37 cellular contexts compared by ENCODE assay signal in genomic region chr1:14604414-14604813, GRCh38.
"Had no signal": no experiment of that assay in that cellular context is flagged by ENCODE, and none has a peak within 500 bp of the region (broad histone marks: within the 10 kb centered on the region; RNA-seq: fewer than 3 reads in every experiment).

No MANE protein-coding gene starts in this region.

- H3K4me1 Mint-ChIP-seq: activated CD4-positive, alpha-beta T cell treated with anti-CD3 and anti-CD28 coated beads, Interleukin-2, amount 10 ng/mL, durations not matched to agents 24 days and 14 days; activated CD8-positive, alpha-beta memory T cell treated with anti-CD3 and anti-CD28 coated beads, Interleukin-2, amount 10 ng/mL, durations not matched to agents 7 days and 5 days; activated naive CD4-positive, alpha-beta T cell treated with anti-CD3 and anti-CD28 coated beads, Interleukin-2, amount 50 U/mL, for 24 hours; T-helper 17 cell had no signal

- H3K27me3 ChIP-seq: cardiac muscle cell had no signal

- H3K4me3 ChIP-seq: adrenal gland, body of pancreas, breast epithelium, cardiac muscle cell, coronary artery, dorsolateral prefrontal cortex had no signal

- H3K4me3 Mint-ChIP-seq: activated B cell treated with CpG ODN at 0.5 μM for 24 hours; activated CD4-positive, alpha-beta memory T cell treated with anti-CD3 and anti-CD28 coated beads for 36 hours; activated CD4-positive, alpha-beta T cell treated with anti-CD3 and anti-CD28 coated beads for 36 hours; activated CD4-positive, alpha-beta T cell treated with anti-CD3 and anti-CD28 coated beads, Interleukin-2, amount 10 ng/mL, durations not matched to agents 24 days and 14 days; activated CD8-positive, alpha-beta memory T cell treated with anti-CD3 and anti-CD28 coated beads, Interleukin-2, amount 10 ng/mL, durations not matched to agents 7 days and 5 days; activated CD8-positive, alpha-beta T cell treated with anti-CD3 and anti-CD28 coated beads, Interleukin-2, amount 10 ng/mL, durations not matched to agents 7 days and 5 days; activated naive CD4-positive, alpha-beta T cell treated with anti-CD3 and anti-CD28 coated beads for 36 hours; activated naive CD4-positive, alpha-beta T cell treated with anti-CD3 and anti-CD28 coated beads, Interleukin-2, amount 50 U/mL, for 24 hours; activated naive CD8-positive, alpha-beta T cell treated with anti-CD3 and anti-CD28 coated beads for 36 hours; activated naive CD8-positive, alpha-beta T cell treated with anti-CD3 and anti-CD28 coated beads, Interleukin-2, amount 50 U/mL, for 24 hours; activated T-helper 1 cell treated with anti-CD3 and anti-CD28 coated beads, Interleukin-12 subunit alpha, Interleukin-12 subunit beta, Interleukin-2, Interleukin-4 antibody, amounts not matched to agents 30 ng/mL and 10 ng/mL and 1 ng/mL, durations not matched to agents 14 hours and 24 hours and 36 hours; dendritic cell treated with granulocyte-macrophage colony-stimulating factor and Interleukin-4, amounts not matched to agents 40 ng/mL and 50 ng/mL, for 4 days; endodermal cell; T-helper 17 cell; T-helper 2 cell treated with Interferon-gamma antibody and Interleukin-4, amounts not matched to agents 5 μg/mL and 100 μg/mL, for 36 hours had no signal

- H3K27ac ChIP-seq: adrenal gland, body of pancreas, breast epithelium, cardiac muscle cell, coronary artery, WERI-Rb-1 had no signal

- FAIRE-seq: frontal cortex had no signal

- H3K36me3 Mint-ChIP-seq: activated CD4-positive, alpha-beta memory T cell treated with anti-CD3 and anti-CD28 coated beads for 36 hours; activated CD8-positive, alpha-beta memory T cell treated with anti-CD3 and anti-CD28 coated beads, Interleukin-2, amount 10 ng/mL, durations not matched to agents 7 days and 5 days; activated naive CD4-positive, alpha-beta T cell treated with anti-CD3 and anti-CD28 coated beads, Interleukin-2, amount 50 U/mL, for 24 hours; activated naive CD8-positive, alpha-beta T cell treated with anti-CD3 and anti-CD28 coated beads for 36 hours had no signal

- H3K9me3 ChIP-seq: adrenal gland, body of pancreas, breast epithelium had no signal

- H3K9me3 Mint-ChIP-seq: activated B cell treated with CpG ODN at 0.5 μM for 24 hours; activated CD4-positive, alpha-beta memory T cell treated with anti-CD3 and anti-CD28 coated beads for 36 hours; activated CD4-positive, alpha-beta T cell treated with anti-CD3 and anti-CD28 coated beads, Interleukin-2, amount 10 ng/mL, durations not matched to agents 24 days and 14 days; activated naive CD4-positive, alpha-beta T cell treated with anti-CD3 and anti-CD28 coated beads for 36 hours; activated naive CD4-positive, alpha-beta T cell treated with anti-CD3 and anti-CD28 coated beads, Interleukin-2, amount 50 U/mL, for 24 hours; activated naive CD8-positive, alpha-beta T cell treated with anti-CD3 and anti-CD28 coated beads for 36 hours; activated naive CD8-positive, alpha-beta T cell treated with anti-CD3 and anti-CD28 coated beads, Interleukin-2, amount 50 U/mL, for 24 hours; activated T-helper 1 cell treated with anti-CD3 and anti-CD28 coated beads, Interleukin-12 subunit alpha, Interleukin-12 subunit beta, Interleukin-2, Interleukin-4 antibody, amounts not matched to agents 30 ng/mL and 10 ng/mL and 1 ng/mL, durations not matched to agents 14 hours and 24 hours and 36 hours; activated T-helper 2 cell treated with anti-CD3 and anti-CD28 coated beads, Interferon-gamma antibody, Interleukin-2, Interleukin-4, amounts not matched to agents 10 μg/mL and 5 μg/mL and 100 μg/mL, durations not matched to agents 14 hours and 24 hours and 36 hours; dendritic cell treated with granulocyte-macrophage colony-stimulating factor and Interleukin-4, amounts not matched to agents 40 ng/mL and 50 ng/mL, for 4 days; endodermal cell; T-helper 2 cell treated with Interferon-gamma antibody and Interleukin-4, amounts not matched to agents 5 μg/mL and 100 μg/mL, for 36 hours had no signal

- ATAC-seq: activated CD4-positive, alpha-beta T cell treated with anti-CD3 and anti-CD28 coated beads for 36 hours; activated CD8-positive, alpha-beta memory T cell treated with anti-CD3 and anti-CD28 coated beads, Interleukin-2, amount 10 ng/mL, durations not matched to agents 7 days and 5 days; activated CD8-positive, alpha-beta T cell treated with anti-CD3 and anti-CD28 coated beads, Interleukin-2, amount 10 ng/mL, durations not matched to agents 7 days and 5 days; activated naive CD8-positive, alpha-beta T cell treated with anti-CD3 and anti-CD28 coated beads, Interleukin-2, amount 50 U/mL, for 24 hours; body of pancreas; esophagus mucosa; T-helper 17 cell had no signal

- H3K27ac Mint-ChIP-seq: activated B cell treated with CpG ODN at 0.5 μM for 24 hours; activated CD4-positive, alpha-beta memory T cell treated with anti-CD3 and anti-CD28 coated beads for 36 hours; activated CD4-positive, alpha-beta T cell treated with anti-CD3 and anti-CD28 coated beads for 36 hours; activated CD4-positive, alpha-beta T cell treated with anti-CD3 and anti-CD28 coated beads, Interleukin-2, amount 10 ng/mL, durations not matched to agents 24 days and 14 days; activated CD8-positive, alpha-beta memory T cell treated with anti-CD3 and anti-CD28 coated beads, Interleukin-2, amount 10 ng/mL, durations not matched to agents 7 days and 5 days; activated CD8-positive, alpha-beta T cell treated with anti-CD3 and anti-CD28 coated beads, Interleukin-2, amount 10 ng/mL, durations not matched to agents 7 days and 5 days; activated naive CD4-positive, alpha-beta T cell treated with anti-CD3 and anti-CD28 coated beads for 36 hours; activated naive CD4-positive, alpha-beta T cell treated with anti-CD3 and anti-CD28 coated beads, Interleukin-2, amount 50 U/mL, for 24 hours; activated naive CD8-positive, alpha-beta T cell treated with anti-CD3 and anti-CD28 coated beads for 36 hours; activated naive CD8-positive, alpha-beta T cell treated with anti-CD3 and anti-CD28 coated beads, Interleukin-2, amount 50 U/mL, for 24 hours; activated T-helper 1 cell treated with anti-CD3 and anti-CD28 coated beads, Interleukin-12 subunit alpha, Interleukin-12 subunit beta, Interleukin-2, Interleukin-4 antibody, amounts not matched to agents 30 ng/mL and 10 ng/mL and 1 ng/mL, durations not matched to agents 14 hours and 24 hours and 36 hours; activated T-helper 2 cell treated with anti-CD3 and anti-CD28 coated beads, Interferon-gamma antibody, Interleukin-2, Interleukin-4, amounts not matched to agents 10 μg/mL and 5 μg/mL and 100 μg/mL, durations not matched to agents 14 hours and 24 hours and 36 hours; dendritic cell treated with granulocyte-macrophage colony-stimulating factor and Interleukin-4, amounts not matched to agents 40 ng/mL and 50 ng/mL, for 4 days; endodermal cell; T-helper 17 cell; T-helper 2 cell treated with Interferon-gamma antibody and Interleukin-4, amounts not matched to agents 5 μg/mL and 100 μg/mL, for 36 hours had no signal

- H3K36me3 ChIP-seq: adrenal gland, breast epithelium, cardiac muscle cell, WERI-Rb-1 had no signal

- H3K4me1 ChIP-seq: adrenal gland had no signal

- DNase-seq: activated B cell treated with CpG ODN at 0.5 μM for 24 hours; activated CD4-positive, alpha-beta memory T cell treated with anti-CD3 and anti-CD28 coated beads for 36 hours; activated CD4-positive, alpha-beta T cell treated with anti-CD3 and anti-CD28 coated beads for 36 hours; activated CD4-positive, alpha-beta T cell treated with anti-CD3 and anti-CD28 coated beads, Interleukin-2, amount 10 ng/mL, durations not matched to agents 24 days and 14 days; activated CD4-positive, CD25-positive, alpha-beta regulatory T cell treated with anti-CD3 and anti-CD28 coated beads, Interleukin-2, amount 50 U/mL, for 72 hours; activated CD8-positive, alpha-beta memory T cell treated with anti-CD3 and anti-CD28 coated beads, Interleukin-2, amount 10 ng/mL, durations not matched to agents 7 days and 5 days; activated CD8-positive, alpha-beta memory T cell treated with anti-CD3 and anti-CD28 coated beads, Interleukin-2, amount 50 U/mL, for 4 hours; activated CD8-positive, alpha-beta T cell treated with anti-CD3 and anti-CD28 coated beads, Interleukin-2, amount 10 ng/mL, durations not matched to agents 7 days and 5 days; activated effector memory CD4-positive, alpha-beta T cell treated with anti-CD3 and anti-CD28 coated beads, Interleukin-2, amount 50 U/mL, for 16 hours; activated naive CD4-positive, alpha-beta T cell treated with anti-CD3 and anti-CD28 coated beads for 36 hours; activated naive CD8-positive, alpha-beta T cell treated with anti-CD3 and anti-CD28 coated beads for 36 hours; activated naive CD8-positive, alpha-beta T cell treated with anti-CD3 and anti-CD28 coated beads, Interleukin-2, amount 50 U/mL, for 24 hours; activated T-cell treated with anti-CD3 and anti-CD28 coated beads, Interleukin-2, amount 50 U/mL, for 1 hour; activated T-cell treated with anti-CD3 and anti-CD28 coated beads, Interleukin-2, amount 50 U/mL, for 48 hours; adrenal gland; amygdala; aorta; body of pancreas; central memory CD4-positive, alpha-beta T cell; dorsolateral prefrontal cortex; effector memory CD4-positive, alpha-beta T cell; endodermal cell; foreskin fibroblast; head of caudate nucleus; T-helper 17 cell; T1000; WERI-Rb-1 had no signal
